Comparison of ENCODE assay signal across 1 cellular context in genomic region chr3:124315215-124316033, GRCh38.
TF ChIP-seq lines count a peak whose summit lies in the region.

No MANE protein-coding gene starts in this region.

TF ChIP-seq in SK-N-SH, 30 proteins besides CTCF, POLR2A, EP300 and RAD21 (continued from another document):
- TF ChIP-seq, protein P1, sequence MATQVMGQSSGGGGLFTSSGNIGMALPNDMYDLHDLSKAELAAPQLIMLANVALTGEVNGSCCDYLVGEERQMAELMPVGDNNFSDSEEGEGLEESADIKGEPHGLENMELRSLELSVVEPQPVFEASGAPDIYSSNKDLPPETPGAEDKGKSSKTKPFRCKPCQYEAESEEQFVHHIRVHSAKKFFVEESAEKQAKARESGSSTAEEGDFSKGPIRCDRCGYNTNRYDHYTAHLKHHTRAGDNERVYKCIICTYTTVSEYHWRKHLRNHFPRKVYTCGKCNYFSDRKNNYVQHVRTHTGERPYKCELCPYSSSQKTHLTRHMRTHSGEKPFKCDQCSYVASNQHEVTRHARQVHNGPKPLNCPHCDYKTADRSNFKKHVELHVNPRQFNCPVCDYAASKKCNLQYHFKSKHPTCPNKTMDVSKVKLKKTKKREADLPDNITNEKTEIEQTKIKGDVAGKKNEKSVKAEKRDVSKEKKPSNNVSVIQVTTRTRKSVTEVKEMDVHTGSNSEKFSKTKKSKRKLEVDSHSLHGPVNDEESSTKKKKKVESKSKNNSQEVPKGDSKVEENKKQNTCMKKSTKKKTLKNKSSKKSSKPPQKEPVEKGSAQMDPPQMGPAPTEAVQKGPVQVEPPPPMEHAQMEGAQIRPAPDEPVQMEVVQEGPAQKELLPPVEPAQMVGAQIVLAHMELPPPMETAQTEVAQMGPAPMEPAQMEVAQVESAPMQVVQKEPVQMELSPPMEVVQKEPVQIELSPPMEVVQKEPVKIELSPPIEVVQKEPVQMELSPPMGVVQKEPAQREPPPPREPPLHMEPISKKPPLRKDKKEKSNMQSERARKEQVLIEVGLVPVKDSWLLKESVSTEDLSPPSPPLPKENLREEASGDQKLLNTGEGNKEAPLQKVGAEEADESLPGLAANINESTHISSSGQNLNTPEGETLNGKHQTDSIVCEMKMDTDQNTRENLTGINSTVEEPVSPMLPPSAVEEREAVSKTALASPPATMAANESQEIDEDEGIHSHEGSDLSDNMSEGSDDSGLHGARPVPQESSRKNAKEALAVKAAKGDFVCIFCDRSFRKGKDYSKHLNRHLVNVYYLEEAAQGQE (IDR thresholded peaks at IDR 0.05; ENCODE audit: low read depth, low read length), result peak; percentile 53; the same call in 1 of the 2 replicates
- TF ChIP-seq POLR2AphosphoS5 (IDR thresholded peaks at IDR 0.05; ENCODE audit: low read depth, low read length) (no peak), SIN3A (IDR thresholded peaks at IDR 0.05; ENCODE audit: borderline replicate concordance, low read depth, low read length) (no peak), TCF12 (IDR thresholded peaks at IDR 0.05) (peak; percentile 69), JUND (IDR thresholded peaks at IDR 0.05) (peak; percentile 86), FOSL2 (IDR thresholded peaks at IDR 0.05; ENCODE audit: borderline replicate concordance, low read depth) (peak; percentile 96)
TF ChIP-seq in SK-N-SH: peak in this region for 6.
